ENCODE assay signal across 2 cellular contexts in the genomic region with DNA sequence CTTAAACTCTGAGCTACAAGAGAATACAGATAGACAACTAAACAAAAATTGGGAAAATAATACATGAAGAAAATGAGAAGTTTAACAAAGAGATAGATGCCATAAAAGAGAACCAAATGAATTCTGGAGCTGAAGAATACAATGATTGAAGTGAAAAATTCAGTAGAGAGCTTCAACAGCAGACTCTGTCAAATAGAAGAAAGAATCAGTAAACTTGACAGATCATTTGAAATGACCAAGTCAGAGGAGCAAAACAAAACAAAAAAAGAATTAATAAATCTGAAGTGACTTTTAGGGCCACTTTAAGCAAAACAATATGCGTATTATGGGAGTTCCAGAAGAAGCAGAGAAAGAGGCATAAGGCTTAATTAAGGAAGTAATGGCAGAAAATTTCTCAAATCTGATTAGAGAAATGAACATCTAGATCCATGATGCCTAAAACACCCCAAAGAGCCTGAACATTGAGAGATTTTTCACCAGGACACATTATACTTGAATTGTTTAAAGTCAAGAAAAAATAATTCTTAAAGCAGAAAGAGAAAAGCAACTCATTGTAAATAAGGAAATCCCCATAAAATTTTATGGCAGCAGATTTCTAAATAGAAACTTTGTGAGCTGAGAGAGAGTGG.
TF ChIP-seq lines count a peak whose summit lies in the region.

No MANE protein-coding gene starts in this region.

TF ChIP-seq in HepG2, 621 proteins besides CTCF, POLR2A, EP300 and RAD21 (continued from another document):
- TF ChIP-seq ZNF160 (CRISPR knock-in tag; IDR thresholded peaks at IDR 0.05) (peak; percentile 100), ZNF709 (CRISPR knock-in tag; IDR thresholded peaks at IDR 0.05) (peak; percentile 71; the same call in 1 of the 2 replicates)

TF ChIP-seq in K562, 482 proteins besides CTCF, POLR2A, EP300 and RAD21:
- TF ChIP-seq, protein P1, sequence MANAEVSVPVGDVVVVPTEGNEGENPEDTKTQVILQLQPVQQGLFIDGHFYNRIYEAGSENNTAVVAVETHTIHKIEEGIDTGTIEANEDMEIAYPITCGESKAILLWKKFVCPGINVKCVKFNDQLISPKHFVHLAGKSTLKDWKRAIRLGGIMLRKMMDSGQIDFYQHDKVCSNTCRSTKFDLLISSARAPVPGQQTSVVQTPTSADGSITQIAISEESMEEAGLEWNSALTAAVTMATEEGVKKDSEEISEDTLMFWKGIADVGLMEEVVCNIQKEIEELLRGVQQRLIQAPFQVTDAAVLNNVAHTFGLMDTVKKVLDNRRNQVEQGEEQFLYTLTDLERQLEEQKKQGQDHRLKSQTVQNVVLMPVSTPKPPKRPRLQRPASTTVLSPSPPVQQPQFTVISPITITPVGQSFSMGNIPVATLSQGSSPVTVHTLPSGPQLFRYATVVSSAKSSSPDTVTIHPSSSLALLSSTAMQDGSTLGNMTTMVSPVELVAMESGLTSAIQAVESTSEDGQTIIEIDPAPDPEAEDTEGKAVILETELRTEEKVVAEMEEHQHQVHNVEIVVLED (CRISPR knock-in tag; IDR thresholded peaks at IDR 0.05) = no peak
- TF ChIP-seq SIN3A (IDR thresholded peaks at IDR 0.05; ENCODE audit: borderline replicate concordance in 2 of 2, control insufficient read depth in 1 of 2, low read depth in 2 of 2, low read length in 2 of 2) (no peak), SP2 (IDR thresholded peaks at IDR 0.05; ENCODE audit: extremely low read depth, low read depth, low read length, poor library complexity, severe bottlenecking) (no peak), TRIM24 (IDR thresholded peaks at IDR 0.05) (peak in 1 of 2 experiments; percentile 17; a peak in 1 of 4 replicates), SLC30A9 (CRISPR knock-in tag; IDR thresholded peaks at IDR 0.05) (no peak), CBX3 (IDR thresholded peaks at IDR 0.05; ENCODE audit: borderline replicate concordance in 1 of 2, low read length in 2 of 2) (peak in 1 of 2 experiments; percentile 76; a peak in 2 of 3 replicates), ZEB2 (IDR thresholded peaks at IDR 0.05) (peak; percentile 42; the same call in 1 of the 2 replicates), ZZZ3 (IDR thresholded peaks at IDR 0.05) (no peak), ZNF780A (CRISPR knock-in tag; IDR thresholded peaks at IDR 0.05) (no peak), JUNB (CRISPR knock-in tag; conservative IDR thresholded peaks at IDR 0.05) (no peak), ZNF408 (CRISPR knock-in tag; IDR thresholded peaks at IDR 0.05; ENCODE audit: low read depth) (no peak), RHOXF2B (CRISPR knock-in tag; conservative IDR thresholded peaks at IDR 0.05) (no peak), ZNF354B (CRISPR knock-in tag; IDR thresholded peaks at IDR 0.05) (no peak), ZC3H11A (IDR thresholded peaks at IDR 0.05; ENCODE audit: low read depth, low read length) (no peak), SMARCB1 (IDR thresholded peaks at IDR 0.05; ENCODE audit: insufficient read length, low read depth) (no peak), TRIM28 (IDR thresholded peaks at IDR 0.05) (peak; percentile 89), PPARD (CRISPR knock-in tag; IDR thresholded peaks at IDR 0.05) (no peak), MIER1 (IDR thresholded peaks at IDR 0.05; ENCODE audit: low read depth) (no peak)
- TF ChIP-seq, protein P2, sequence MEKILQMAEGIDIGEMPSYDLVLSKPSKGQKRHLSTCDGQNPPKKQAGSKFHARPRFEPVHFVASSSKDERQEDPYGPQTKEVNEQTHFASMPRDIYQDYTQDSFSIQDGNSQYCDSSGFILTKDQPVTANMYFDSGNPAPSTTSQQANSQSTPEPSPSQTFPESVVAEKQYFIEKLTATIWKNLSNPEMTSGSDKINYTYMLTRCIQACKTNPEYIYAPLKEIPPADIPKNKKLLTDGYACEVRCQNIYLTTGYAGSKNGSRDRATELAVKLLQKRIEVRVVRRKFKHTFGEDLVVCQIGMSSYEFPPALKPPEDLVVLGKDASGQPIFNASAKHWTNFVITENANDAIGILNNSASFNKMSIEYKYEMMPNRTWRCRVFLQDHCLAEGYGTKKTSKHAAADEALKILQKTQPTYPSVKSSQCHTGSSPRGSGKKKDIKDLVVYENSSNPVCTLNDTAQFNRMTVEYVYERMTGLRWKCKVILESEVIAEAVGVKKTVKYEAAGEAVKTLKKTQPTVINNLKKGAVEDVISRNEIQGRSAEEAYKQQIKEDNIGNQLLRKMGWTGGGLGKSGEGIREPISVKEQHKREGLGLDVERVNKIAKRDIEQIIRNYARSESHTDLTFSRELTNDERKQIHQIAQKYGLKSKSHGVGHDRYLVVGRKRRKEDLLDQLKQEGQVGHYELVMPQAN (IDR thresholded peaks at IDR 0.05; ENCODE audit: borderline replicate concordance) = no peak
- TF ChIP-seq, protein P3, sequence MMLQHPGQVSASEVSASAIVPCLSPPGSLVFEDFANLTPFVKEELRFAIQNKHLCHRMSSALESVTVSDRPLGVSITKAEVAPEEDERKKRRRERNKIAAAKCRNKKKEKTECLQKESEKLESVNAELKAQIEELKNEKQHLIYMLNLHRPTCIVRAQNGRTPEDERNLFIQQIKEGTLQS (IDR thresholded peaks at IDR 0.05) = no peak
- TF ChIP-seq, protein P3 (CRISPR knock-in tag; conservative IDR thresholded peaks at IDR 0.05) = no peak
- TF ChIP-seq, protein P4, sequence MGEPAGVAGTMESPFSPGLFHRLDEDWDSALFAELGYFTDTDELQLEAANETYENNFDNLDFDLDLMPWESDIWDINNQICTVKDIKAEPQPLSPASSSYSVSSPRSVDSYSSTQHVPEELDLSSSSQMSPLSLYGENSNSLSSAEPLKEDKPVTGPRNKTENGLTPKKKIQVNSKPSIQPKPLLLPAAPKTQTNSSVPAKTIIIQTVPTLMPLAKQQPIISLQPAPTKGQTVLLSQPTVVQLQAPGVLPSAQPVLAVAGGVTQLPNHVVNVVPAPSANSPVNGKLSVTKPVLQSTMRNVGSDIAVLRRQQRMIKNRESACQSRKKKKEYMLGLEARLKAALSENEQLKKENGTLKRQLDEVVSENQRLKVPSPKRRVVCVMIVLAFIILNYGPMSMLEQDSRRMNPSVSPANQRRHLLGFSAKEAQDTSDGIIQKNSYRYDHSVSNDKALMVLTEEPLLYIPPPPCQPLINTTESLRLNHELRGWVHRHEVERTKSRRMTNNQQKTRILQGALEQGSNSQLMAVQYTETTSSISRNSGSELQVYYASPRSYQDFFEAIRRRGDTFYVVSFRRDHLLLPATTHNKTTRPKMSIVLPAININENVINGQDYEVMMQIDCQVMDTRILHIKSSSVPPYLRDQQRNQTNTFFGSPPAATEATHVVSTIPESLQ (CRISPR knock-in tag; IDR thresholded peaks at IDR 0.05) = no peak
- TF ChIP-seq, protein P5, sequence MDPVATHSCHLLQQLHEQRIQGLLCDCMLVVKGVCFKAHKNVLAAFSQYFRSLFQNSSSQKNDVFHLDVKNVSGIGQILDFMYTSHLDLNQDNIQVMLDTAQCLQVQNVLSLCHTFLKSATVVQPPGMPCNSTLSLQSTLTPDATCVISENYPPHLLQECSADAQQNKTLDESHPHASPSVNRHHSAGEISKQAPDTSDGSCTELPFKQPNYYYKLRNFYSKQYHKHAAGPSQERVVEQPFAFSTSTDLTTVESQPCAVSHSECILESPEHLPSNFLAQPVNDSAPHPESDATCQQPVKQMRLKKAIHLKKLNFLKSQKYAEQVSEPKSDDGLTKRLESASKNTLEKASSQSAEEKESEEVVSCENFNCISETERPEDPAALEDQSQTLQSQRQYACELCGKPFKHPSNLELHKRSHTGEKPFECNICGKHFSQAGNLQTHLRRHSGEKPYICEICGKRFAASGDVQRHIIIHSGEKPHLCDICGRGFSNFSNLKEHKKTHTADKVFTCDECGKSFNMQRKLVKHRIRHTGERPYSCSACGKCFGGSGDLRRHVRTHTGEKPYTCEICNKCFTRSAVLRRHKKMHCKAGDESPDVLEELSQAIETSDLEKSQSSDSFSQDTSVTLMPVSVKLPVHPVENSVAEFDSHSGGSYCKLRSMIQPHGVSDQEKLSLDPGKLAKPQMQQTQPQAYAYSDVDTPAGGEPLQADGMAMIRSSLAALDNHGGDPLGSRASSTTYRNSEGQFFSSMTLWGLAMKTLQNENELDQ (CRISPR knock-in tag; IDR thresholded peaks at IDR 0.05; ENCODE audit: borderline replicate concordance) = no peak
- TF ChIP-seq, protein P6, sequence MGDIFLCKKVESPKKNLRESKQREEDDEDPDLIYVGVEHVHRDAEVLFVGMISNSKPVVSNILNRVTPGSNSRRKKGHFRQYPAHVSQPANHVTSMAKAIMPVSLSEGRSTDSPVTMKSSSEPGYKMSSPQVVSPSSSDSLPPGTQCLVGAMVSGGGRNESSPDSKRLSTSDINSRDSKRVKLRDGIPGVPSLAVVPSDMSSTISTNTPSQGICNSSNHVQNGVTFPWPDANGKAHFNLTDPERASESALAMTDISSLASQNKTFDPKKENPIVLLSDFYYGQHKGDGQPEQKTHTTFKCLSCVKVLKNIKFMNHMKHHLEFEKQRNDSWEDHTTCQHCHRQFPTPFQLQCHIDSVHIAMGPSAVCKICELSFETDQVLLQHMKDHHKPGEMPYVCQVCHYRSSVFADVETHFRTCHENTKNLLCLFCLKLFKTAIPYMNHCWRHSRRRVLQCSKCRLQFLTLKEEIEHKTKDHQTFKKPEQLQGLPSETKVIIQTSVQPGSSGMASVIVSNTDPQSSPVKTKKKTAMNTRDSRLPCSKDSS (IDR thresholded peaks at IDR 0.05; ENCODE audit: low read depth, partially characterized antibody) = peak; percentile 70
